In the genomic region with DNA sequence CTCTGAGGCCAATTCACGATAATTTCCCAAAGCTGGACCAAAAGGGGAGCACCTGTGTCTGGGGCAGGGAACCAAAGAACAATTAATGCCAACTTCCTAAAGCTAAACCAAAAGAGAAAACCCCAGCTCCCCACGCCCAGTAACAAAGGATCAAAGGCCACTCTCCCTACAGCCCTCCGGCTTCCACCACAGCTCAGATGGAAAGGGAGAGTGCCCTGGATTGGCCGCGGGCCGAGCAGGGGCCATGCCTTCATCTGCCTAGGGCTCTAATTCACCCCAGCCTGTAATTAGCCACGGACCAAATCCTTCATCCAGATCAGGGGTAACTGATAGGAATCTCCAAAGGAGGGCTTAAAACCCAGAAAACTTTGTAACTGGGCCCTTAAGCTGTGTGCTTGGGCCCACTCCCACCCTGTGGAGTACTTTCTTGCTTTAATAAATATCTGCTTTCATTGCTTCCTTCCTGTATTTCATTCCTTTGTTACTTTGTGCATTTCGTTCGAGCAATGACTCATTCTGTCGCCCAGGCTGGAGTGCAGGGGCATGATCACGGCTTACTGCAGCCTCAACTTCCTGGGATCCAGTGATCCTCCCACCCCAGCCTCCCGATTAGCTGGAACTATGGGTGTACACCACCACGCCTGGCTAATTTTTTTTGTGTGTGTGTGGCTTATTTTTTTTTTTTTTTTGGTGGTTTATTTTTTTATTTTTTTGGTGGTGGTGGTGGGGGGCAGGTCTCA, we compare ENCODE assay signal across 1 cellular context.
TF ChIP-seq lines count a peak whose summit lies in the region.

No MANE protein-coding gene starts in this region.

TF ChIP-seq in GM23338, 12 proteins besides CTCF, POLR2A, EP300 and RAD21 (continued from another document):
- TF ChIP-seq, protein P1, sequence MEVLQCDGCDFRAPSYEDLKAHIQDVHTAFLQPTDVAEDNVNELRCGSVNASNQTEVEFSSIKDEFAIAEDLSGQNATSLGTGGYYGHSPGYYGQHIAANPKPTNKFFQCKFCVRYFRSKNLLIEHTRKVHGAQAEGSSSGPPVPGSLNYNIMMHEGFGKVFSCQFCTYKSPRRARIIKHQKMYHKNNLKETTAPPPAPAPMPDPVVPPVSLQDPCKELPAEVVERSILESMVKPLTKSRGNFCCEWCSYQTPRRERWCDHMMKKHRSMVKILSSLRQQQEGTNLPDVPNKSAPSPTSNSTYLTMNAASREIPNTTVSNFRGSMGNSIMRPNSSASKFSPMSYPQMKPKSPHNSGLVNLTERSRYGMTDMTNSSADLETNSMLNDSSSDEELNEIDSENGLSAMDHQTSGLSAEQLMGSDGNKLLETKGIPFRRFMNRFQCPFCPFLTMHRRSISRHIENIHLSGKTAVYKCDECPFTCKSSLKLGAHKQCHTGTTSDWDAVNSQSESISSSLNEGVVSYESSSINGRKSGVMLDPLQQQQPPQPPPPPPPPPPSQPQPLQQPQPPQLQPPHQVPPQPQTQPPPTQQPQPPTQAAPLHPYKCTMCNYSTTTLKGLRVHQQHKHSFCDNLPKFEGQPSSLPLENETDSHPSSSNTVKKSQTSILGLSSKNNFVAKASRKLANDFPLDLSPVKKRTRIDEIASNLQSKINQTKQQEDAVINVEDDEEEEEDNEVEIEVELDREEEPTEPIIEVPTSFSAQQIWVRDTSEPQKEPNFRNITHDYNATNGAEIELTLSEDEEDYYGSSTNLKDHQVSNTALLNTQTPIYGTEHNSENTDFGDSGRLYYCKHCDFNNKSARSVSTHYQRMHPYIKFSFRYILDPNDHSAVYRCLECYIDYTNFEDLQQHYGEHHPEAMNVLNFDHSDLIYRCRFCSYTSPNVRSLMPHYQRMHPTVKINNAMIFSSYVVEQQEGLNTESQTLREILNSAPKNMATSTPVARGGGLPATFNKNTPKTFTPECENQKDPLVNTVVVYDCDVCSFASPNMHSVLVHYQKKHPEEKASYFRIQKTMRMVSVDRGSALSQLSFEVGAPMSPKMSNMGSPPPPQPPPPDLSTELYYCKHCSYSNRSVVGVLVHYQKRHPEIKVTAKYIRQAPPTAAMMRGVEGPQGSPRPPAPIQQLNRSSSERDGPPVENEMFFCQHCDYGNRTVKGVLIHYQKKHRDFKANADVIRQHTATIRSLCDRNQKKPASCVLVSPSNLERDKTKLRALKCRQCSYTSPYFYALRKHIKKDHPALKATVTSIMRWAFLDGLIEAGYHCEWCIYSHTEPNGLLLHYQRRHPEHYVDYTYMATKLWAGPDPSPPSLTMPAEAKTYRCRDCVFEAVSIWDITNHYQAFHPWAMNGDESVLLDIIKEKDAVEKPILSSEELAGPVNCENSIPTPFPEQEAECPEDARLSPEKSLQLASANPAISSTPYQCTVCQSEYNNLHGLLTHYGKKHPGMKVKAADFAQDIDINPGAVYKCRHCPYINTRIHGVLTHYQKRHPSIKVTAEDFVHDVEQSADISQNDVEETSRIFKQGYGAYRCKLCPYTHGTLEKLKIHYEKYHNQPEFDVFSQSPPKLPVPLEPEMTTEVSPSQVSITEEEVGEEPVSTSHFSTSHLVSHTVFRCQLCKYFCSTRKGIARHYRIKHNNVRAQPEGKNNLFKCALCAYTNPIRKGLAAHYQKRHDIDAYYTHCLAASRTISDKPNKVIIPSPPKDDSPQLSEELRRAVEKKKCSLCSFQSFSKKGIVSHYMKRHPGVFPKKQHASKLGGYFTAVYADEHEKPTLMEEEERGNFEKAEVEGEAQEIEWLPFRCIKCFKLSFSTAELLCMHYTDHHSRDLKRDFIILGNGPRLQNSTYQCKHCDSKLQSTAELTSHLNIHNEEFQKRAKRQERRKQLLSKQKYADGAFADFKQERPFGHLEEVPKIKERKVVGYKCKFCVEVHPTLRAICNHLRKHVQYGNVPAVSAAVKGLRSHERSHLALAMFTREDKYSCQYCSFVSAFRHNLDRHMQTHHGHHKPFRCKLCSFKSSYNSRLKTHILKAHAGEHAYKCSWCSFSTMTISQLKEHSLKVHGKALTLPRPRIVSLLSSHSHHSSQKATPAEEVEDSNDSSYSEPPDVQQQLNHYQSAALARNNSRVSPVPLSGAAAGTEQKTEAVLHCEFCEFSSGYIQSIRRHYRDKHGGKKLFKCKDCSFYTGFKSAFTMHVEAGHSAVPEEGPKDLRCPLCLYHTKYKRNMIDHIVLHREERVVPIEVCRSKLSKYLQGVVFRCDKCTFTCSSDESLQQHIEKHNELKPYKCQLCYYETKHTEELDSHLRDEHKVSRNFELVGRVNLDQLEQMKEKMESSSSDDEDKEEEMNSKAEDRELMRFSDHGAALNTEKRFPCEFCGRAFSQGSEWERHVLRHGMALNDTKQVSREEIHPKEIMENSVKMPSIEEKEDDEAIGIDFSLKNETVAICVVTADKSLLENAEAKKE (CRISPR knock-in tag; IDR thresholded peaks at IDR 0.05) = no peak
- no peak for TF ChIP-seq POLR2AphosphoS5 (IDR thresholded peaks at IDR 0.05; ENCODE audit: low read depth)
- TF ChIP-seq JUNB (IDR thresholded peaks at IDR 0.05; ENCODE audit: unreplicated experiment) = no peak
- no peak for TF ChIP-seq EZH2 (IDR thresholded peaks at IDR 0.05; ENCODE audit: low read depth, unreplicated experiment)
- no peak for TF ChIP-seq ZNF114 (CRISPR knock-in tag; IDR thresholded peaks at IDR 0.05)
- no peak for TF ChIP-seq ZNF331 (CRISPR knock-in tag; IDR thresholded peaks at IDR 0.05; ENCODE audit: low read depth)
- no peak for TF ChIP-seq EZH2phosphoT487 (IDR thresholded peaks at IDR 0.05; ENCODE audit: unreplicated experiment)
